Comparison of ENCODE assay signal across 8 cellular contexts in genomic region chr15:38707802-38708671, GRCh38.
DNase-seq lines count a peak whose midpoint lies in the region; ATAC-seq and TF ChIP-seq lines count a peak whose summit lies in the region.

No MANE protein-coding gene starts in this region.

- H3K27me3 Mint-ChIP-seq in CD4-positive, alpha-beta T cell: no peaks in the 10 kb centered on the region
- H3K27me3 Mint-ChIP-seq in T-helper 2 cell treated with Interferon-gamma antibody and Interleukin-4, amounts not matched to agents 5 μg/mL and 100 μg/mL, for 36 hours (ENCODE audit: low read depth): peaks cover 15% of the 10 kb centered on the region

- POLR2A ChIA-PET in CD4-positive, alpha-beta T cell (lab: Charles Lee): interaction anchor here (0.5 to 1.4 kb wide), 3 partner anchors 8 to 1050 kb away, joined by 3 read pairs; no protein-coding TSS in a partner anchor

- peak; percentile 98 for ATAC-seq in CD4-positive, alpha-beta T cell (ENCODE audit: poor library complexity)
- ATAC-seq in GM18498 (IDR thresholded peaks at IDR 0.05; ENCODE audit: unreplicated experiment) (peak; percentile 82), HG02852 (IDR thresholded peaks at IDR 0.05; ENCODE audit: unreplicated experiment) (peak; percentile 95), heart left ventricle (peak in 3 of 4 donors; percentile 77 to 90 (median 85))

- TF ChIP-seq CTCF in CD4-positive, alpha-beta T cell (IDR thresholded peaks at IDR 0.05): peak; percentile 71
- TF ChIP-seq CTCF in heart left ventricle (IDR thresholded peaks at IDR 0.05): peak; percentile 45 to 76 (median 64)

- no peaks in the 10 kb centered on the region for H3K9me3 Mint-ChIP-seq in CD4-positive, alpha-beta T cell
- H3K9me3 Mint-ChIP-seq in T-helper 2 cell treated with Interferon-gamma antibody and Interleukin-4, amounts not matched to agents 5 μg/mL and 100 μg/mL, for 36 hours: no peaks in the 10 kb centered on the region

- no peaks in the 10 kb centered on the region for H3K9me3 ChIP-seq in CD4-positive, alpha-beta T cell (ENCODE audit: control insufficient read depth, low read length)
- H3K9me3 ChIP-seq in heart left ventricle: no peaks in the 10 kb centered on the region

- WGBS in heart left ventricle, 4 donors: 43 to 46% (median 44%) methylated on average over 8 of the region's 8 CpGs

- intact Hi-C loops in CD4-positive, alpha-beta T cell (cut with DNase I, micrococcal nuclease): loop anchor here (2.0 to 10.0 kb wide), 6 partner anchors 145 to 1567 kb away; partner anchors contain the start of gene SPRED1 (in 1 of the 2)
- intact Hi-C loops in heart left ventricle (cut with DNase I): loop anchor here (5.0 to 10.0 kb wide), 5 partner anchors 874 to 1049 kb away; partner anchors contain the start of gene THBS1 (in 5 of the 10)

- no peaks in the 10 kb centered on the region for H3K36me3 Mint-ChIP-seq in CD4-positive, alpha-beta T cell (ENCODE audit: low read depth)
- no peaks in the 10 kb centered on the region for H3K36me3 Mint-ChIP-seq in T-helper 2 cell treated with Interferon-gamma antibody and Interleukin-4, amounts not matched to agents 5 μg/mL and 100 μg/mL, for 36 hours (ENCODE audit: low read depth)

- no peak overlapping the region for H3K4me3 ChIP-seq in heart left ventricle

- TF ChIP-seq POLR2A in heart left ventricle (IDR thresholded peaks at IDR 0.05): no peak

- H3K27ac ChIP-seq in CD4-positive, alpha-beta T cell (ENCODE audit: low read depth, low read length): no peak overlapping the region
- no peak overlapping the region for H3K27ac ChIP-seq in heart left ventricle

- H3K4me1 Mint-ChIP-seq in CD4-positive, alpha-beta T cell (ENCODE audit: low read depth): no peaks in the 10 kb centered on the region
- peaks cover 1% of the 10 kb centered on the region for H3K4me1 Mint-ChIP-seq in T-helper 2 cell treated with Interferon-gamma antibody and Interleukin-4, amounts not matched to agents 5 μg/mL and 100 μg/mL, for 36 hours (ENCODE audit: low read depth)

- CTCF ChIA-PET in CD4-positive, alpha-beta T cell (lab: Charles Lee): interaction anchor here (0.7 to 2.4 kb wide), 14 partner anchors 9 to 1049 kb away, joined by 3 to 10 read pairs (median 4); partner anchors contain the start of genes FAM98B and RASGRP1

- H3K36me3 ChIP-seq in heart left ventricle: no peaks in the 10 kb centered on the region

- peak in 2 of 10 experiments; percentile 9 to 28 for DNase-seq in CD4-positive, alpha-beta T cell
- peak; percentile 78 for DNase-seq in NCI-H2171 treated with DMSO at 0.1 percent for 48 hours (lab: John Stamatoyannopoulos, UW)
- DNase-seq in activated naive CD4-positive, alpha-beta T cell treated with anti-CD3 and anti-CD28 coated beads, Interleukin-2, amount 50 U/mL, for 16 hours: peak; percentile 18
- no peak for DNase-seq in heart left ventricle
- DNase-seq in pulmonary artery endothelial cell (ENCODE audit: low read depth, low spot score): peak; percentile 72
- no peak for DNase-seq in T-helper 2 cell treated with Interferon-gamma antibody and Interleukin-4, amounts not matched to agents 5 μg/mL and 100 μg/mL, for 36 hours (ENCODE audit: low spot score)

- peaks cover 0 to 3% (median 0%) of the 10 kb centered on the region in 12 donors for H3K4me1 ChIP-seq in heart left ventricle

- H3K4me3 Mint-ChIP-seq in CD4-positive, alpha-beta T cell: no peak overlapping the region
- H3K4me3 Mint-ChIP-seq in T-helper 2 cell treated with Interferon-gamma antibody and Interleukin-4, amounts not matched to agents 5 μg/mL and 100 μg/mL, for 36 hours: no peak overlapping the region

- H3K27ac Mint-ChIP-seq in CD4-positive, alpha-beta T cell: no peak overlapping the region
- no peak overlapping the region for H3K27ac Mint-ChIP-seq in T-helper 2 cell treated with Interferon-gamma antibody and Interleukin-4, amounts not matched to agents 5 μg/mL and 100 μg/mL, for 36 hours

- no peaks in the 10 kb centered on the region for H3K27me3 ChIP-seq in CD4-positive, alpha-beta T cell (ENCODE audit: control insufficient read depth, insufficient read depth, low read length)
- peaks cover 0 to 16% (median 0%) of the 10 kb centered on the region in 9 donors for H3K27me3 ChIP-seq in heart left ventricle

Comparison
In these comparisons a context has a peak if more than half of its experiments do, and no peak if none do; other contexts are left out.
1. DNase-seq: peak in NCI-H2171 treated with DMSO at 0.1 percent for 48 hours (single experiment), activated naive CD4-positive, alpha-beta T cell treated with anti-CD3 and anti-CD28 coated beads, Interleukin-2, amount 50 U/mL, for 16 hours (single experiment) and pulmonary artery endothelial cell (single experiment); none in heart left ventricle (0 of 5) and T-helper 2 cell treated with Interferon-gamma antibody and Interleukin-4, amounts not matched to agents 5 μg/mL and 100 μg/mL, for 36 hours (single experiment).
2. Peak in every context shown above with its lines, with median percentiles within 50 percentile points of each other: ATAC-seq.